31 cellular contexts compared by ENCODE assay signal in the genomic region with DNA sequence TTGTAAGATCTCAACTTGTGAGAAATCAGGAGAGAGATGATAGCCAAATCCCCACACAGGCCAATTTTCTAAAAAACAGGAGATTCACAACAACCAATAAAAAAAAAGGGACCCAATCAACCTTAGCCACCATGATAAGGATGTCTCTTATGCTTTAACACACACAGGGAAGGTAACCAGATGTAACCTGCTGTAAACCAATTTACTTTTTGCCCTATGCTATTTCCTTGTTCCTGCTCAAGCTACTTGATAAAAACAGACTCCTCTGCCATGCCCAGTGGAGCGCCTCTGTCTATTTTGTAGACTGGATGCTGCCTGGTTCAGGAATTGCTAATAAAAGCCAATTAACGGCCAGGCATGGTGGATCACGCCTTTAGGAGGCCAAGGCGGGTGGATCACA.
"Had no signal": no experiment of that assay in that cellular context is flagged by ENCODE, and none has a peak within 500 bp of the region (broad histone marks: within the 10 kb centered on the region; RNA-seq: fewer than 3 reads in every experiment).

No MANE protein-coding gene starts in this region.

- H3K4me1 Mint-ChIP-seq: natural killer cell had no signal

- H3K27ac Mint-ChIP-seq: naive thymus-derived CD4-positive, alpha-beta T cell; natural killer cell; neural progenitor cell; progenitor cell of endocrine pancreas; stimulated activated memory B cell treated with anti-CD40 and anti-IgM and Interleukin-4, amounts not matched to agents 10 μg/mL and 1 μg/mL and 100 μg/mL, for 72 hours; stimulated activated naive CD8-positive, alpha-beta T cell treated with anti-CD3 and anti-CD28 coated beads, Interleukin-15, amount 100 ng/mL, for 72 hours had no signal

- DNase-seq: naive thymus-derived CD4-positive, alpha-beta T cell; natural killer cell; occipital lobe; posterior cingulate gyrus; psoas muscle; right cardiac atrium; right lobe of liver; sigmoid colon; spleen; stimulated activated CD4-positive, alpha-beta T cell treated with anti-CD3 and anti-CD28 coated beads, Interleukin-12 subunit alpha, Interleukin-12 subunit beta, amount 100 ng/mL, for 4 hours; stimulated activated CD4-positive, alpha-beta T cell treated with anti-CD3 and anti-CD28 coated beads, Interleukin-1b, Interleukin-23, amount 100 ng/mL, for 48 hours; stimulated activated CD4-positive, alpha-beta T cell treated with anti-CD3 and anti-CD28 coated beads, Interleukin-4, amount 100 ng/mL, for 1 hour; stimulated activated CD4-positive, alpha-beta T cell treated with anti-CD3 and anti-CD28 coated beads, Interleukin-4, amount 100 ng/mL, for 4 hours; stimulated activated CD8-positive, alpha-beta memory T cell treated with anti-CD3 and anti-CD28 coated beads, Interleukin-4, amount 100 ng/mL, for 48 hours; stimulated activated naive CD4-positive, alpha-beta T cell; stimulated activated naive CD8-positive, alpha-beta T cell treated with anti-CD3 and anti-CD28 coated beads, Interleukin-15, amount 100 ng/mL, for 72 hours; stimulated activated naive CD8-positive, alpha-beta T cell treated with anti-CD3 and anti-CD28 coated beads, Interleukin-15, Interleukin-2, amounts not matched to agents 100 U/mL and 50 U/mL, for 24 hours; substantia nigra; testis; tibial artery; transverse colon; upper lobe of left lung had no signal

- FAIRE-seq: urothelium cell line had no signal

- H3K4me3 ChIP-seq: neural progenitor cell, psoas muscle, right lobe of liver, sigmoid colon, smooth muscle cell, spleen, suprapubic skin, testis, tibial artery, transverse colon, upper lobe of left lung, vagina had no signal

- H3K9me3 ChIP-seq: psoas muscle, right lobe of liver, sigmoid colon, spleen, suprapubic skin, testis, tibial artery, transverse colon, upper lobe of left lung, vagina had no signal

- H3K9ac ChIP-seq: neural progenitor cell, parathyroid adenoma had no signal

- ATAC-seq: naive thymus-derived CD4-positive, alpha-beta T cell; natural killer cell; psoas muscle; right cardiac atrium; right lobe of liver; stimulated activated memory B cell treated with anti-CD40 and anti-IgM and Interleukin-4, amounts not matched to agents 10 μg/mL and 1 μg/mL and 100 μg/mL, for 72 hours; stimulated activated naive CD8-positive, alpha-beta T cell treated with anti-CD3 and anti-CD28 coated beads, Interleukin-15, amount 100 ng/mL, for 72 hours; stimulated activated naive CD8-positive, alpha-beta T cell treated with anti-CD3 and anti-CD28 coated beads, Interleukin-15, Interleukin-2, amounts not matched to agents 100 U/mL and 50 U/mL, for 24 hours had no signal

- H3K4me1 ChIP-seq: neural progenitor cell, parathyroid adenoma, psoas muscle, right lobe of liver, sigmoid colon, spleen, suprapubic skin, testis, tibial artery, upper lobe of left lung, vagina had no signal

- H3K27me3 Mint-ChIP-seq: progenitor cell of endocrine pancreas had no signal

- H3K79me2 ChIP-seq: parathyroid adenoma had no signal

- H2AFZ ChIP-seq: neural progenitor cell, parathyroid adenoma had no signal

- H3K36me3 ChIP-seq: neural progenitor cell, right lobe of liver, sigmoid colon, spleen, suprapubic skin, tibial artery, transverse colon, upper lobe of left lung, vagina had no signal

- H3K9me3 Mint-ChIP-seq: natural killer cell; nephron; neural progenitor cell; stimulated activated memory B cell treated with anti-CD40 and anti-IgM and Interleukin-4, amounts not matched to agents 10 μg/mL and 1 μg/mL and 100 μg/mL, for 72 hours; stimulated activated naive CD8-positive, alpha-beta T cell treated with anti-CD3 and anti-CD28 coated beads, Interleukin-15, amount 100 ng/mL, for 72 hours had no signal

- H3K4me3 Mint-ChIP-seq: naive thymus-derived CD4-positive, alpha-beta T cell; natural killer cell; nephron; neural progenitor cell; stimulated activated memory B cell treated with anti-CD40 and anti-IgM and Interleukin-4, amounts not matched to agents 10 μg/mL and 1 μg/mL and 100 μg/mL, for 72 hours; stimulated activated naive CD8-positive, alpha-beta T cell treated with anti-CD3 and anti-CD28 coated beads, Interleukin-15, amount 100 ng/mL, for 72 hours had no signal

- H3K36me3 Mint-ChIP-seq: naive thymus-derived CD4-positive, alpha-beta T cell; natural killer cell; neural progenitor cell; stimulated activated memory B cell treated with anti-CD40 and anti-IgM and Interleukin-4, amounts not matched to agents 10 μg/mL and 1 μg/mL and 100 μg/mL, for 72 hours had no signal

- H3K4me2 ChIP-seq: neural progenitor cell, smooth muscle cell had no signal

- H3K27me3 ChIP-seq: neural progenitor cell, right lobe of liver, sigmoid colon, suprapubic skin, testis, transverse colon, upper lobe of left lung, vagina had no signal

- H3K27ac ChIP-seq: neural progenitor cell, parathyroid adenoma, psoas muscle, right lobe of liver, sigmoid colon, spleen, suprapubic skin, testis, tibial artery, transverse colon, upper lobe of left lung, vagina had no signal
